Comparison of ENCODE assay signal across 1 cellular context in genomic region chr19:56594783-56595547, GRCh38.
TF ChIP-seq lines count a peak whose summit lies in the region.

Gene ZNF71, plus strand, starts transcription at chr19:56595302. Its CDS starts 6,257 bp downstream, at chr19:56601559.

TF ChIP-seq in HepG2, 621 proteins besides CTCF, POLR2A, EP300 and RAD21 (continued from another document):
- TF ChIP-seq, protein P1, sequence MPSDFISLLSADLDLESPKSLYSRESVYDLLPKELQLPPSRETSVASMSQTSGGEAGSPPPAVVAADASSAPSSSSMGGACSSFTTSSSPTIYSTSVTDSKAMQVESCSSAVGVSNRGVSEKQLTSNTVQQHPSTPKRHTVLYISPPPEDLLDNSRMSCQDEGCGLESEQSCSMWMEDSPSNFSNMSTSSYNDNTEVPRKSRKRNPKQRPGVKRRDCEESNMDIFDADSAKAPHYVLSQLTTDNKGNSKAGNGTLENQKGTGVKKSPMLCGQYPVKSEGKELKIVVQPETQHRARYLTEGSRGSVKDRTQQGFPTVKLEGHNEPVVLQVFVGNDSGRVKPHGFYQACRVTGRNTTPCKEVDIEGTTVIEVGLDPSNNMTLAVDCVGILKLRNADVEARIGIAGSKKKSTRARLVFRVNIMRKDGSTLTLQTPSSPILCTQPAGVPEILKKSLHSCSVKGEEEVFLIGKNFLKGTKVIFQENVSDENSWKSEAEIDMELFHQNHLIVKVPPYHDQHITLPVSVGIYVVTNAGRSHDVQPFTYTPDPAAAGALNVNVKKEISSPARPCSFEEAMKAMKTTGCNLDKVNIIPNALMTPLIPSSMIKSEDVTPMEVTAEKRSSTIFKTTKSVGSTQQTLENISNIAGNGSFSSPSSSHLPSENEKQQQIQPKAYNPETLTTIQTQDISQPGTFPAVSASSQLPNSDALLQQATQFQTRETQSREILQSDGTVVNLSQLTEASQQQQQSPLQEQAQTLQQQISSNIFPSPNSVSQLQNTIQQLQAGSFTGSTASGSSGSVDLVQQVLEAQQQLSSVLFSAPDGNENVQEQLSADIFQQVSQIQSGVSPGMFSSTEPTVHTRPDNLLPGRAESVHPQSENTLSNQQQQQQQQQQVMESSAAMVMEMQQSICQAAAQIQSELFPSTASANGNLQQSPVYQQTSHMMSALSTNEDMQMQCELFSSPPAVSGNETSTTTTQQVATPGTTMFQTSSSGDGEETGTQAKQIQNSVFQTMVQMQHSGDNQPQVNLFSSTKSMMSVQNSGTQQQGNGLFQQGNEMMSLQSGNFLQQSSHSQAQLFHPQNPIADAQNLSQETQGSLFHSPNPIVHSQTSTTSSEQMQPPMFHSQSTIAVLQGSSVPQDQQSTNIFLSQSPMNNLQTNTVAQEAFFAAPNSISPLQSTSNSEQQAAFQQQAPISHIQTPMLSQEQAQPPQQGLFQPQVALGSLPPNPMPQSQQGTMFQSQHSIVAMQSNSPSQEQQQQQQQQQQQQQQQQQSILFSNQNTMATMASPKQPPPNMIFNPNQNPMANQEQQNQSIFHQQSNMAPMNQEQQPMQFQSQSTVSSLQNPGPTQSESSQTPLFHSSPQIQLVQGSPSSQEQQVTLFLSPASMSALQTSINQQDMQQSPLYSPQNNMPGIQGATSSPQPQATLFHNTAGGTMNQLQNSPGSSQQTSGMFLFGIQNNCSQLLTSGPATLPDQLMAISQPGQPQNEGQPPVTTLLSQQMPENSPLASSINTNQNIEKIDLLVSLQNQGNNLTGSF (CRISPR knock-in tag; IDR thresholded peaks at IDR 0.05) = no peak
- TF ChIP-seq YY1 (IDR thresholded peaks at IDR 0.05; ENCODE audit: insufficient read depth, insufficient replicate concordance, low read depth, low read length) = peak; percentile 43
- TF ChIP-seq, protein P2, sequence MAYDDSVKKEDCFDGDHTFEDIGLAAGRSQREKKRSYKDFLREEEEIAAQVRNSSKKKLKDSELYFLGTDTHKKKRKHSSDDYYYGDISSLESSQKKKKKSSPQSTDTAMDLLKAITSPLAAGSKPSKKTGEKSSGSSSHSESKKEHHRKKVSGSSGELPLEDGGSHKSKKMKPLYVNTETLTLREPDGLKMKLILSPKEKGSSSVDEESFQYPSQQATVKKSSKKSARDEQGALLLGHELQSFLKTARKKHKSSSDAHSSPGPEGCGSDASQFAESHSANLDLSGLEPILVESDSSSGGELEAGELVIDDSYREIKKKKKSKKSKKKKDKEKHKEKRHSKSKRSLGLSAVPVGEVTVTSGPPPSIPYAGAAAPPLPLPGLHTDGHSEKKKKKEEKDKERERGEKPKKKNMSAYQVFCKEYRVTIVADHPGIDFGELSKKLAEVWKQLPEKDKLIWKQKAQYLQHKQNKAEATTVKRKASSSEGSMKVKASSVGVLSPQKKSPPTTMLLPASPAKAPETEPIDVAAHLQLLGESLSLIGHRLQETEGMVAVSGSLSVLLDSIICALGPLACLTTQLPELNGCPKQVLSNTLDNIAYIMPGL (CRISPR knock-in tag; IDR thresholded peaks at IDR 0.05; ENCODE audit: borderline replicate concordance in 1 of 2, low read depth in 1 of 2) = peak; percentile 46 to 60; a peak in 3 of 4 replicates
